ENCODE assay signal across 27 cellular contexts in the genomic region with DNA sequence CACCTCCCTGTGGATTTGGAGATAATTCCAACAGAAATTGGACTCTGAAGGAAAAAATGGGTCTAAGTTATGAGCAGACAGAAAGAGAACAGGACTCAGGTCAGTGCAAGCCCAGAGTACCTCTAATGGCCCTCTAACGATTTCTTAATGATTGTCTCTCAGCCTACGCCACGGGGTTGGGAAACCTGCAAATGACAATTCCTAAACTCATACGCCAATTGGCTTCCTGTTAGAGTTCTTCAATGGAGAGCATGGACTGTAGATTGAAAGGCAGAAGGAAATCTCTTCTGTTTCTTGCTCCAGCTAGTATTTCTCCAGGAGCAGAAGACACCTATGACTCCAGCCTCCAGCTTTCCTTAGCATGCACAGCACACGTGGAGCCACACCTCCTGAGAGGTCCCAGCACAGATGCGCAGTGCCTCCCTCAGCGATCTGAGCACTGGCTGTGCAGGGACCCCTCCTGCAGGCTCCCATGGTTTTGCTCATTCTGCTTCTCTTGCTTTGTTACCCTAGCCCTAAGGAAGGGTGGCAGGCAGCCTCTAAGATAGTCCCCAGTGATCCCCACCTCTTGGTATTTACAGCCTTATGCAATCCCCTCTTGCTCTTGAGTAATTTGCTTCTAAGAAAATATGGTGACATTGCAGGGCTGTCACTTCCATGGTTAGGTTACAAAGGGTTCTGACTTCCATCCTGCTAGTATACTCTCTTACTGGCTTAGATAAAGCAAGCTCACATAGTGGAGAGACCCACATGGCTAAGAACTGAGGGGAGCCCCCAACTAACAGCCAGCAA. TPM values are rescaled to one million over a fixed set of nuclear protein-coding genes. Genes with fewer than 3 reads are reported as not detected.
DNase-seq lines count a peak whose midpoint lies in the region; ATAC-seq and TF ChIP-seq lines count a peak whose summit lies in the region.
"Had no signal": no experiment of that assay in that cellular context is flagged by ENCODE, and none has a peak within 500 bp of the region (broad histone marks: within the 10 kb centered on the region; RNA-seq: fewer than 3 reads in every experiment).

No MANE protein-coding gene starts in this region.

- H3K27me3 Mint-ChIP-seq in activated naive CD8-positive, alpha-beta T cell treated with anti-CD3 and anti-CD28 coated beads for 36 hours: no peaks in the 10 kb centered on the region
- no peaks in the 10 kb centered on the region for H3K27me3 Mint-ChIP-seq in activated naive CD8-positive, alpha-beta T cell treated with anti-CD3 and anti-CD28 coated beads, Interleukin-2, amount 50 U/mL, for 24 hours

- ATAC-seq in activated naive CD8-positive, alpha-beta T cell treated with anti-CD3 and anti-CD28 coated beads, Interleukin-2, amount 50 U/mL, for 24 hours: no peak
- ATAC-seq in GM19328 (IDR thresholded peaks at IDR 0.05; ENCODE audit: unreplicated experiment): no peak
- ATAC-seq: activated CD4-positive, CD25-positive, alpha-beta regulatory T cell treated with anti-CD3 and anti-CD28 coated beads, Interleukin-2, amount 50 U/mL, for 24 hours; GM23338; left ventricle myocardium superior; Panc1 had no signal

- peaks cover 12 to 32% of the 10 kb centered on the region in 2 donors for H3K36me3 ChIP-seq in ascending aorta
- H3K36me3 ChIP-seq: adrenal gland, breast epithelium, MG63, neural progenitor cell had no signal

- H3K4me3 ChIP-seq in fibroblast of pulmonary artery (replicated peaks; ENCODE audit: low read depth, low read length): no peak overlapping the region
- no peak overlapping the region for H3K4me3 ChIP-seq in ascending aorta
- H3K4me3 ChIP-seq: adrenal gland, breast epithelium, coronary artery, GM23338, heart right ventricle, MG63, neural progenitor cell, psoas muscle, spleen had no signal

- no peaks in the 10 kb centered on the region for H3K9me3 ChIP-seq in ascending aorta
- H3K9me3 ChIP-seq: adrenal gland, breast epithelium, heart right ventricle, MG63, psoas muscle, spleen had no signal

- no peak for DNase-seq in activated naive CD8-positive, alpha-beta T cell treated with anti-CD3 and anti-CD28 coated beads for 36 hours
- DNase-seq in activated naive CD8-positive, alpha-beta T cell treated with anti-CD3 and anti-CD28 coated beads, Interleukin-2, amount 50 U/mL, for 24 hours: no peak
- DNase-seq in SIG-M5 (lab: John Stamatoyannopoulos, UW): peak; percentile 28
- peak; percentile 14 for DNase-seq in fibroblast of pulmonary artery (ENCODE audit: low read depth)
- no peak for DNase-seq in ascending aorta (ENCODE audit: low spot score in 2 of 2)
- DNase-seq in kidney tubule cell (ENCODE audit: low spot score): no peak
- DNase-seq in NCI-H2227 treated with DMSO at 0.1 percent for 48 hours (lab: John Stamatoyannopoulos, UW): no peak
- DNase-seq: adrenal gland; C1 segment of cervical spinal cord; DMS 273 treated with DMSO at 0.1 percent for 48 hours; heart right ventricle; left ventricle myocardium superior; MG63; NCI-H1694 treated with DMSO at 0.1 percent for 48 hours; NCI-H226; psoas muscle; spleen; stimulated activated CD4-positive, alpha-beta T cell treated with anti-CD3 and anti-CD28 coated beads, Interleukin-4, amount 100 ng/mL, for 4 hours had no signal

- no peaks in the 10 kb centered on the region for H3K9me3 Mint-ChIP-seq in activated naive CD8-positive, alpha-beta T cell treated with anti-CD3 and anti-CD28 coated beads for 36 hours
- H3K9me3 Mint-ChIP-seq in activated naive CD8-positive, alpha-beta T cell treated with anti-CD3 and anti-CD28 coated beads, Interleukin-2, amount 50 U/mL, for 24 hours: no peaks in the 10 kb centered on the region

- H3K4me1 Mint-ChIP-seq in activated naive CD8-positive, alpha-beta T cell treated with anti-CD3 and anti-CD28 coated beads for 36 hours: peaks cover 10% of the 10 kb centered on the region
- H3K4me1 Mint-ChIP-seq in activated naive CD8-positive, alpha-beta T cell treated with anti-CD3 and anti-CD28 coated beads, Interleukin-2, amount 50 U/mL, for 24 hours: peaks cover 16% of the 10 kb centered on the region

- intact Hi-C loops in ascending aorta (cut with DNase I): no loop called here

- H3K27ac Mint-ChIP-seq in activated naive CD8-positive, alpha-beta T cell treated with anti-CD3 and anti-CD28 coated beads for 36 hours: peak overlapping the region; percentile 1
- H3K27ac Mint-ChIP-seq in activated naive CD8-positive, alpha-beta T cell treated with anti-CD3 and anti-CD28 coated beads, Interleukin-2, amount 50 U/mL, for 24 hours: no peak overlapping the region
- H3K27ac Mint-ChIP-seq: GM23338, neural progenitor cell had no signal

- no peak overlapping the region for H3K27ac ChIP-seq in ascending aorta
- H3K27ac ChIP-seq: adrenal gland, breast epithelium, coronary artery, neural progenitor cell, psoas muscle had no signal

- no peaks in the 10 kb centered on the region for H3K27me3 ChIP-seq in ascending aorta
- H3K27me3 ChIP-seq: adrenal gland, breast epithelium, heart right ventricle, MG63, neural progenitor cell, spleen had no signal

- H3K4me1 ChIP-seq in ascending aorta: peaks cover 0 to 11% of the 10 kb centered on the region in 2 donors
- H3K4me1 ChIP-seq: breast epithelium, psoas muscle had no signal

- TF ChIP-seq CTCF in fibroblast of pulmonary artery (IDR thresholded peaks at IDR 0.05; ENCODE audit: low read length, missing control alignments) (no peak), ascending aorta (IDR thresholded peaks at IDR 0.05) (no peak)

- H3K36me3 Mint-ChIP-seq in activated naive CD8-positive, alpha-beta T cell treated with anti-CD3 and anti-CD28 coated beads for 36 hours: peaks cover 14% of the 10 kb centered on the region
- H3K36me3 Mint-ChIP-seq in activated naive CD8-positive, alpha-beta T cell treated with anti-CD3 and anti-CD28 coated beads, Interleukin-2, amount 50 U/mL, for 24 hours (ENCODE audit: low read depth): peaks cover 23% of the 10 kb centered on the region

- H3K4me3 Mint-ChIP-seq in activated naive CD8-positive, alpha-beta T cell treated with anti-CD3 and anti-CD28 coated beads for 36 hours: no peak overlapping the region
- no peak overlapping the region for H3K4me3 Mint-ChIP-seq in activated naive CD8-positive, alpha-beta T cell treated with anti-CD3 and anti-CD28 coated beads, Interleukin-2, amount 50 U/mL, for 24 hours
- H3K4me3 Mint-ChIP-seq: GM23338, neural progenitor cell had no signal

RNA-seq across cellular contexts. Expression of gene DENND11, which starts 30.1 kb away (rescaled TPM):
- total RNA-seq in activated naive CD8-positive, alpha-beta T cell treated with anti-CD3 and anti-CD28 coated beads for 36 hours: 10 to 100 TPM; 29.9 to 32.9 TPM
- total RNA-seq in ascending aorta: 10.4 TPM

RNA-seq across cellular contexts. Expression of gene WEE2, which starts 36.3 kb away (rescaled TPM):
- not detected for total RNA-seq in activated naive CD8-positive, alpha-beta T cell treated with anti-CD3 and anti-CD28 coated beads for 36 hours
- total RNA-seq in ascending aorta: not detected
- total RNA-seq: adrenal gland, breast epithelium, GM23338, left ventricle myocardium superior, psoas muscle, SK-MEL-5, spleen, subcutaneous adipose tissue had no signal

Comparison
In these comparisons a context has a peak if more than half of its experiments do, and no peak if none do; other contexts are left out.
1. DNase-seq: peak in SIG-M5 (single experiment) and fibroblast of pulmonary artery (single experiment); none in activated naive CD8-positive, alpha-beta T cell treated with anti-CD3 and anti-CD28 coated beads for 36 hours (single experiment), activated naive CD8-positive, alpha-beta T cell treated with anti-CD3 and anti-CD28 coated beads, Interleukin-2, amount 50 U/mL, for 24 hours (single experiment), ascending aorta (0 of 2), kidney tubule cell (single experiment) and NCI-H2227 treated with DMSO at 0.1 percent for 48 hours (single experiment).